Comparison of ENCODE assay signal across 18 cellular contexts in the genomic region with DNA sequence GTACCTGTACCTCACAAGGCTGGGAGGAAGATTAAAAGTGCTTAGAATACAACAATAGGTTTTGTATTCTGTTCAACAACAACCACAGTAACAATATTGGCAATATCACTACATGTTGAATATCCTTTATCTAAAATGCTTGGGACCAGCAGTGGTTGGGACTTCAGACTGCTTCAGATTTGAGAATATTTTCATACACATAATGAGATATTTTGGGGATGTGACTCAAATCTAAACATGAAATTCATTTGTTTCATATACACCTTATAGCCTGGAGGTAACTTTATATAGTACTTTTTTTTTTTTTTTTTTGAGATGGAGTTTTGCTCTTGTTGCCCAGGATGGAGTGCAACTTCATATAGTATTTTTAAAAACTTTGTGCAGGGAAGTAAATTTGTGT.
DNase-seq lines count a peak whose midpoint lies in the region; ATAC-seq, FAIRE-seq and TF ChIP-seq lines count a peak whose summit lies in the region.
"Had no signal": no experiment of that assay in that cellular context is flagged by ENCODE, and none has a peak within 500 bp of the region (broad histone marks: within the 10 kb centered on the region; RNA-seq: fewer than 3 reads in every experiment).

No MANE protein-coding gene starts in this region.

- H3K27ac Mint-ChIP-seq in activated CD4-positive, alpha-beta T cell treated with anti-CD3 and anti-CD28 coated beads, Interleukin-2, amount 10 ng/mL, durations not matched to agents 24 days and 14 days: peak overlapping the region; percentile 34
- H3K27ac Mint-ChIP-seq in WTC11: 0 out of 2 replicates have a peak overlapping the region, but pooled peaks have one; percentile 30
- H3K27ac Mint-ChIP-seq in central memory CD8-positive, alpha-beta T cell (ENCODE audit: low read depth): peak overlapping the region; percentile 16

- no peak overlapping the region for H3K27ac ChIP-seq in coronary artery
- H3K27ac ChIP-seq: BLaER1 had no signal

- no peak overlapping the region for H3K4me3 ChIP-seq in coronary artery
- H3K4me3 ChIP-seq: BLaER1 had no signal

- no peak for DNase-seq in activated CD4-positive, alpha-beta T cell treated with anti-CD3 and anti-CD28 coated beads, Interleukin-2, amount 10 ng/mL, durations not matched to agents 24 days and 14 days
- no peak for DNase-seq in activated CD4-positive, alpha-beta T cell treated with anti-CD3 and anti-CD28 coated beads for 4 hours
- DNase-seq in GM12892 (ENCODE audit: insufficient read length) (no peak), WTC11 (ENCODE audit: low spot score) (no peak), coronary artery (ENCODE audit: low spot score) (no peak), nucleus accumbens (lab: John Stamatoyannopoulos, UW) (no peak), NCI-H345 treated with DMSO at 0.1 percent for 48 hours (lab: John Stamatoyannopoulos, UW; ENCODE audit: unreplicated experiment) (no peak)
- no peak for DNase-seq in central memory CD8-positive, alpha-beta T cell (ENCODE audit: low spot score in 2 of 2)
- DNase-seq: 8988T; CD4-positive, alpha-beta memory T cell; DMS153; DMS79; GDM1; H9 had no signal

- H3K4me3 Mint-ChIP-seq in activated CD4-positive, alpha-beta T cell treated with anti-CD3 and anti-CD28 coated beads, Interleukin-2, amount 10 ng/mL, durations not matched to agents 24 days and 14 days: no peak overlapping the region
- no peak overlapping the region for H3K4me3 Mint-ChIP-seq in WTC11
- no peak overlapping the region for H3K4me3 Mint-ChIP-seq in central memory CD8-positive, alpha-beta T cell
- H3K4me3 Mint-ChIP-seq: CD14-positive monocyte; CD4-positive, alpha-beta memory T cell; H9 had no signal

- peak; percentile 62 for FAIRE-seq in GM12892 (lab: Jason Lieb, UNC)
- FAIRE-seq: H1, HepG2 had no signal

- TF ChIP-seq POLR2A in GM12892 (IDR thresholded peaks at IDR 0.05; ENCODE audit: low read depth, low read length): no peak

- intact Hi-C loops in activated CD4-positive, alpha-beta T cell treated with anti-CD3 and anti-CD28 coated beads, Interleukin-2, amount 10 ng/mL, durations not matched to agents 24 days and 14 days (cut with micrococcal nuclease): no loop called here

- H3K4me1 Mint-ChIP-seq in activated CD4-positive, alpha-beta T cell treated with anti-CD3 and anti-CD28 coated beads, Interleukin-2, amount 10 ng/mL, durations not matched to agents 24 days and 14 days: peaks cover 17% of the 10 kb centered on the region
- H3K4me1 Mint-ChIP-seq in WTC11: no peaks in the 10 kb centered on the region
- H3K4me1 Mint-ChIP-seq in central memory CD8-positive, alpha-beta T cell: peaks cover 29% of the 10 kb centered on the region
- H3K4me1 Mint-ChIP-seq: CD14-positive monocyte, H9 had no signal

- H3K36me3 Mint-ChIP-seq in activated CD4-positive, alpha-beta T cell treated with anti-CD3 and anti-CD28 coated beads, Interleukin-2, amount 10 ng/mL, durations not matched to agents 24 days and 14 days (ENCODE audit: low read depth): peaks cover 52% of the 10 kb centered on the region
- H3K36me3 Mint-ChIP-seq in WTC11: peaks cover 33% of the 10 kb centered on the region
- peaks cover 21% of the 10 kb centered on the region for H3K36me3 Mint-ChIP-seq in central memory CD8-positive, alpha-beta T cell (ENCODE audit: insufficient read depth)

- POLR2A ChIA-PET in WTC11 (lab: Charles Lee): no interaction called here

- CTCF ChIA-PET in WTC11 (lab: Charles Lee): no interaction called here

- no peak for ATAC-seq in WTC11
- no peak for ATAC-seq in central memory CD8-positive, alpha-beta T cell (replicated peaks; ENCODE audit: extremely low read depth, poor library complexity, severe bottlenecking)
- ATAC-seq: HepG2 had no signal

- TF ChIP-seq CTCF in WTC11 (IDR thresholded peaks at IDR 0.05) (no peak), coronary artery (IDR thresholded peaks at IDR 0.05) (no peak)

- H3K27me3 Mint-ChIP-seq in activated CD4-positive, alpha-beta T cell treated with anti-CD3 and anti-CD28 coated beads, Interleukin-2, amount 10 ng/mL, durations not matched to agents 24 days and 14 days: no peaks in the 10 kb centered on the region
- H3K27me3 Mint-ChIP-seq in WTC11 (ENCODE audit: low read depth): no peaks in the 10 kb centered on the region
- H3K27me3 Mint-ChIP-seq in central memory CD8-positive, alpha-beta T cell: no peaks in the 10 kb centered on the region
- H3K27me3 Mint-ChIP-seq: CD4-positive, alpha-beta memory T cell had no signal

- H3K9me3 Mint-ChIP-seq in activated CD4-positive, alpha-beta T cell treated with anti-CD3 and anti-CD28 coated beads, Interleukin-2, amount 10 ng/mL, durations not matched to agents 24 days and 14 days: no peaks in the 10 kb centered on the region
- no peaks in the 10 kb centered on the region for H3K9me3 Mint-ChIP-seq in WTC11
- H3K9me3 Mint-ChIP-seq in central memory CD8-positive, alpha-beta T cell: no peaks in the 10 kb centered on the region
- H3K9me3 Mint-ChIP-seq: CD14-positive monocyte, H9 had no signal

TF ChIP-seq in WTC11, 78 proteins besides CTCF, POLR2A, EP300 and RAD21:
- TF ChIP-seq ZNF396 (CRISPR knock-in tag; IDR thresholded peaks at IDR 0.05; ENCODE audit: borderline replicate concordance): no peak
- TF ChIP-seq, protein P1, sequence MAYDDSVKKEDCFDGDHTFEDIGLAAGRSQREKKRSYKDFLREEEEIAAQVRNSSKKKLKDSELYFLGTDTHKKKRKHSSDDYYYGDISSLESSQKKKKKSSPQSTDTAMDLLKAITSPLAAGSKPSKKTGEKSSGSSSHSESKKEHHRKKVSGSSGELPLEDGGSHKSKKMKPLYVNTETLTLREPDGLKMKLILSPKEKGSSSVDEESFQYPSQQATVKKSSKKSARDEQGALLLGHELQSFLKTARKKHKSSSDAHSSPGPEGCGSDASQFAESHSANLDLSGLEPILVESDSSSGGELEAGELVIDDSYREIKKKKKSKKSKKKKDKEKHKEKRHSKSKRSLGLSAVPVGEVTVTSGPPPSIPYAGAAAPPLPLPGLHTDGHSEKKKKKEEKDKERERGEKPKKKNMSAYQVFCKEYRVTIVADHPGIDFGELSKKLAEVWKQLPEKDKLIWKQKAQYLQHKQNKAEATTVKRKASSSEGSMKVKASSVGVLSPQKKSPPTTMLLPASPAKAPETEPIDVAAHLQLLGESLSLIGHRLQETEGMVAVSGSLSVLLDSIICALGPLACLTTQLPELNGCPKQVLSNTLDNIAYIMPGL (CRISPR knock-in tag; IDR thresholded peaks at IDR 0.05): no peak
- no peak for TF ChIP-seq ZNF121 (CRISPR knock-in tag; IDR thresholded peaks at IDR 0.05)
- TF ChIP-seq, protein P2, sequence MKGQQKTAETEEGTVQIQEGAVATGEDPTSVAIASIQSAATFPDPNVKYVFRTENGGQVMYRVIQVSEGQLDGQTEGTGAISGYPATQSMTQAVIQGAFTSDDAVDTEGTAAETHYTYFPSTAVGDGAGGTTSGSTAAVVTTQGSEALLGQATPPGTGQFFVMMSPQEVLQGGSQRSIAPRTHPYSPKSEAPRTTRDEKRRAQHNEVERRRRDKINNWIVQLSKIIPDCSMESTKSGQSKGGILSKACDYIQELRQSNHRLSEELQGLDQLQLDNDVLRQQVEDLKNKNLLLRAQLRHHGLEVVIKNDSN (CRISPR knock-in tag; IDR thresholded peaks at IDR 0.05): no peak
- TF ChIP-seq, protein P3, sequence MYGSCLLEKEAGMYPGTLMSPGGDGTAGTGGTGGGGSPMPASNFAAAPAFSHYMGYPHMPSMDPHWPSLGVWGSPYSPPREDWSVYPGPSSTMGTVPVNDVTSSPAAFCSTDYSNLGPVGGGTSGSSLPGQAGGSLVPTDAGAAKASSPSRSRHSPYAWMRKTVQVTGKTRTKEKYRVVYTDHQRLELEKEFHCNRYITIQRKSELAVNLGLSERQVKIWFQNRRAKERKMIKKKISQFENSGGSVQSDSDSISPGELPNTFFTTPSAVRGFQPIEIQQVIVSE (CRISPR knock-in tag; IDR thresholded peaks at IDR 0.05; ENCODE audit: borderline replicate concordance): no peak
- TF ChIP-seq, protein P4, sequence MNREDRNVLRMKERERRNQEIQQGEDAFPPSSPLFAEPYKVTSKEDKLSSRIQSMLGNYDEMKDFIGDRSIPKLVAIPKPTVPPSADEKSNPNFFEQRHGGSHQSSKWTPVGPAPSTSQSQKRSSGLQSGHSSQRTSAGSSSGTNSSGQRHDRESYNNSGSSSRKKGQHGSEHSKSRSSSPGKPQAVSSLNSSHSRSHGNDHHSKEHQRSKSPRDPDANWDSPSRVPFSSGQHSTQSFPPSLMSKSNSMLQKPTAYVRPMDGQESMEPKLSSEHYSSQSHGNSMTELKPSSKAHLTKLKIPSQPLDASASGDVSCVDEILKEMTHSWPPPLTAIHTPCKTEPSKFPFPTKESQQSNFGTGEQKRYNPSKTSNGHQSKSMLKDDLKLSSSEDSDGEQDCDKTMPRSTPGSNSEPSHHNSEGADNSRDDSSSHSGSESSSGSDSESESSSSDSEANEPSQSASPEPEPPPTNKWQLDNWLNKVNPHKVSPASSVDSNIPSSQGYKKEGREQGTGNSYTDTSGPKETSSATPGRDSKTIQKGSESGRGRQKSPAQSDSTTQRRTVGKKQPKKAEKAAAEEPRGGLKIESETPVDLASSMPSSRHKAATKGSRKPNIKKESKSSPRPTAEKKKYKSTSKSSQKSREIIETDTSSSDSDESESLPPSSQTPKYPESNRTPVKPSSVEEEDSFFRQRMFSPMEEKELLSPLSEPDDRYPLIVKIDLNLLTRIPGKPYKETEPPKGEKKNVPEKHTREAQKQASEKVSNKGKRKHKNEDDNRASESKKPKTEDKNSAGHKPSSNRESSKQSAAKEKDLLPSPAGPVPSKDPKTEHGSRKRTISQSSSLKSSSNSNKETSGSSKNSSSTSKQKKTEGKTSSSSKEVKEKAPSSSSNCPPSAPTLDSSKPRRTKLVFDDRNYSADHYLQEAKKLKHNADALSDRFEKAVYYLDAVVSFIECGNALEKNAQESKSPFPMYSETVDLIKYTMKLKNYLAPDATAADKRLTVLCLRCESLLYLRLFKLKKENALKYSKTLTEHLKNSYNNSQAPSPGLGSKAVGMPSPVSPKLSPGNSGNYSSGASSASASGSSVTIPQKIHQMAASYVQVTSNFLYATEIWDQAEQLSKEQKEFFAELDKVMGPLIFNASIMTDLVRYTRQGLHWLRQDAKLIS (CRISPR knock-in tag; IDR thresholded peaks at IDR 0.05; ENCODE audit: borderline replicate concordance): no peak
- TF ChIP-seq NFYB (CRISPR knock-in tag; conservative IDR thresholded peaks at IDR 0.05; ENCODE audit: low read depth): no peak
- no peak for TF ChIP-seq CBFB (CRISPR knock-in tag; IDR thresholded peaks at IDR 0.05; ENCODE audit: low read depth)
- no peak for TF ChIP-seq TEAD1 (CRISPR knock-in tag; IDR thresholded peaks at IDR 0.05)
TF ChIP-seq in WTC11: peak in this region for 0.
